In the genomic region with DNA sequence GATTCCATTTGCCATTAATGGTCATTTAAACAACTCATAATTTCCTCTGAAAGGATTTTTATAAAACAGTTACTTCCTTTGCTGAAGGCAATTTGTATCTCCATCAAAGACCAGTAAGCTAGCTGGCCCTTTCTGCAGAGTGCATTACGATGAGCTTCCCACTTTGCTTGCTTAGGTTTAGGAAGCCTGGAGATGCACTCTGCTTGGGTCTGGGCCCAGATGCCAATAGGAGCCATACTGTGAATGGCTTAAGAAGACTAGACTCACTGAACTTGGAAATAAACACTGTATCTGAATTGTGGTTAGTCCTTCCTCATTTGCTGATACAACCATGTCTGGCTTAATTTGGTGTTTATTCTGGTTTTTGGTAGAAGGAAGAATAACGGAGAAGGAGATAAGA, we compare ENCODE assay signal across 14 cellular contexts. TPM values are rescaled to one million over a fixed set of nuclear protein-coding genes. Genes with fewer than 3 reads are reported as not detected.
A peak's percentile ranks its signal among the peaks of the same experiment; 100 is the strongest.
DNase-seq lines count a peak whose midpoint lies in the region; ATAC-seq and TF ChIP-seq lines count a peak whose summit lies in the region.
"Had no signal": no experiment of that assay in that cellular context is flagged by ENCODE, and none has a peak within 500 bp of the region (broad histone marks: within the 10 kb centered on the region; RNA-seq: fewer than 3 reads in every experiment).

No MANE protein-coding gene starts in this region.

- no peak for TF ChIP-seq CTCF in Loucy (conservative IDR thresholded peaks at IDR 0.05; ENCODE audit: low read length)
- no peak for TF ChIP-seq CTCF in neural progenitor cell (IDR thresholded peaks at IDR 0.05)
- no peak for TF ChIP-seq CTCF in esophagus squamous epithelium (IDR thresholded peaks at IDR 0.05)

- H3K4me3 ChIP-seq in Loucy (ENCODE audit: low read length, poor library complexity, severe bottlenecking) (no peak overlapping the region), neural progenitor cell (no peak overlapping the region), esophagus squamous epithelium (no peak overlapping the region)

- H4K20me1 ChIP-seq in Loucy (ENCODE audit: insufficient read depth, low read length, poor library complexity, severe bottlenecking): no peaks in the 10 kb centered on the region
- H4K20me1 ChIP-seq in neural progenitor cell (ENCODE audit: low read depth): no peaks in the 10 kb centered on the region

- H3K27me3 Mint-ChIP-seq in activated CD4-positive, alpha-beta T cell treated with anti-CD3 and anti-CD28 coated beads, Interleukin-2, amount 10 ng/mL, durations not matched to agents 7 days and 5 days: no peaks in the 10 kb centered on the region
- no peaks in the 10 kb centered on the region for H3K27me3 Mint-ChIP-seq in activated naive CD8-positive, alpha-beta T cell treated with anti-CD3 and anti-CD28 coated beads, Interleukin-2, amount 50 U/mL, for 24 hours
- H3K27me3 Mint-ChIP-seq in neural progenitor cell (ENCODE audit: insufficient read depth, low read depth): no peaks in the 10 kb centered on the region
- H3K27me3 Mint-ChIP-seq: dendritic cell treated with granulocyte-macrophage colony-stimulating factor and Interleukin-4, amounts not matched to agents 40 ng/mL and 50 ng/mL, for 4 days had no signal

- CTCF ChIA-PET in activated CD4-positive, alpha-beta T cell treated with anti-CD3 and anti-CD28 coated beads, Interleukin-2, amount 10 ng/mL, durations not matched to agents 7 days and 5 days (lab: Charles Lee): interaction anchor here (1.3 to 6.5 kb wide), 3 partner anchors 8 to 16 kb away, joined by 3 to 60 read pairs (median 8); no protein-coding TSS in a partner anchor

- H3K4me1 Mint-ChIP-seq in activated CD4-positive, alpha-beta T cell treated with anti-CD3 and anti-CD28 coated beads, Interleukin-2, amount 10 ng/mL, durations not matched to agents 7 days and 5 days: peaks cover 94% of the 10 kb centered on the region
- H3K4me1 Mint-ChIP-seq in activated naive CD8-positive, alpha-beta T cell treated with anti-CD3 and anti-CD28 coated beads, Interleukin-2, amount 50 U/mL, for 24 hours: peaks cover 98% of the 10 kb centered on the region
- peaks cover 12% of the 10 kb centered on the region for H3K4me1 Mint-ChIP-seq in neural progenitor cell

- H3K9me2 ChIP-seq in Loucy (replicated peaks; ENCODE audit: low read depth, low read length): no peaks in the 10 kb centered on the region

- peak overlapping the region; percentile 92 for H3K27ac Mint-ChIP-seq in activated CD4-positive, alpha-beta T cell treated with anti-CD3 and anti-CD28 coated beads, Interleukin-2, amount 10 ng/mL, durations not matched to agents 7 days and 5 days
- H3K27ac Mint-ChIP-seq in activated naive CD8-positive, alpha-beta T cell treated with anti-CD3 and anti-CD28 coated beads, Interleukin-2, amount 50 U/mL, for 24 hours: peak overlapping the region; percentile 65
- no peak overlapping the region for H3K27ac Mint-ChIP-seq in neural progenitor cell
- H3K27ac Mint-ChIP-seq: dendritic cell treated with granulocyte-macrophage colony-stimulating factor and Interleukin-4, amounts not matched to agents 40 ng/mL and 50 ng/mL, for 4 days had no signal

- H3K27ac ChIP-seq in neural progenitor cell (peak overlapping the region; percentile 69), esophagus squamous epithelium (no peak overlapping the region)

- H3K9me3 Mint-ChIP-seq in activated CD4-positive, alpha-beta T cell treated with anti-CD3 and anti-CD28 coated beads, Interleukin-2, amount 10 ng/mL, durations not matched to agents 7 days and 5 days: no peaks in the 10 kb centered on the region
- peaks cover 4% of the 10 kb centered on the region for H3K9me3 Mint-ChIP-seq in activated naive CD8-positive, alpha-beta T cell treated with anti-CD3 and anti-CD28 coated beads, Interleukin-2, amount 50 U/mL, for 24 hours
- H3K9me3 Mint-ChIP-seq in neural progenitor cell: no peaks in the 10 kb centered on the region
- H3K9me3 Mint-ChIP-seq: dendritic cell treated with granulocyte-macrophage colony-stimulating factor and Interleukin-4, amounts not matched to agents 40 ng/mL and 50 ng/mL, for 4 days had no signal

- no peak for ATAC-seq in activated naive CD8-positive, alpha-beta T cell treated with anti-CD3 and anti-CD28 coated beads, Interleukin-2, amount 50 U/mL, for 24 hours
- ATAC-seq: sciatic nerve had no signal

- TF ChIP-seq POLR2A in esophagus squamous epithelium (IDR thresholded peaks at IDR 0.05): no peak

- peaks cover 45% of the 10 kb centered on the region for H3K4me1 ChIP-seq in Loucy (ENCODE audit: insufficient read depth, low read length, poor library complexity, severe bottlenecking)
- H3K4me1 ChIP-seq in neural progenitor cell: peaks cover 35% of the 10 kb centered on the region
- peaks cover 0 to 20% (median 0%) of the 10 kb centered on the region in 3 donors for H3K4me1 ChIP-seq in esophagus squamous epithelium

- POLR2A ChIA-PET in activated CD4-positive, alpha-beta T cell treated with anti-CD3 and anti-CD28 coated beads, Interleukin-2, amount 10 ng/mL, durations not matched to agents 7 days and 5 days (lab: Charles Lee): no interaction called here

- peak overlapping the region; percentile 81 for H3K4me3 Mint-ChIP-seq in activated CD4-positive, alpha-beta T cell treated with anti-CD3 and anti-CD28 coated beads, Interleukin-2, amount 10 ng/mL, durations not matched to agents 7 days and 5 days
- peak overlapping the region; percentile 80 for H3K4me3 Mint-ChIP-seq in activated naive CD8-positive, alpha-beta T cell treated with anti-CD3 and anti-CD28 coated beads, Interleukin-2, amount 50 U/mL, for 24 hours
- H3K4me3 Mint-ChIP-seq in neural progenitor cell: no peak overlapping the region
- H3K4me3 Mint-ChIP-seq: dendritic cell treated with granulocyte-macrophage colony-stimulating factor and Interleukin-4, amounts not matched to agents 40 ng/mL and 50 ng/mL, for 4 days had no signal

- no peaks in the 10 kb centered on the region for H3K27me3 ChIP-seq in Loucy (ENCODE audit: insufficient read depth, low read length, poor library complexity, severe bottlenecking)
- no peaks in the 10 kb centered on the region for H3K27me3 ChIP-seq in neural progenitor cell
- no peaks in the 10 kb centered on the region for H3K27me3 ChIP-seq in esophagus squamous epithelium

- WGBS in esophagus squamous epithelium, 2 donors: 63 to 77% methylated on average over 2 of the region's 2 CpGs

- no peak overlapping the region for H3K9ac ChIP-seq in Loucy (ENCODE audit: low read depth, low read length, poor library complexity, severe bottlenecking)
- no peak overlapping the region for H3K9ac ChIP-seq in neural progenitor cell

- H2AFZ ChIP-seq in Loucy (ENCODE audit: low read length) (no peak overlapping the region), neural progenitor cell (replicated peaks) (no peak overlapping the region)

- H3K4me2 ChIP-seq in Loucy (ENCODE audit: low read depth, low read length, poor library complexity, severe bottlenecking) (peak overlapping the region; percentile 66), neural progenitor cell (peak overlapping the region; percentile 59)

- DNase-seq in activated CD4-positive, alpha-beta T cell treated with anti-CD3 and anti-CD28 coated beads, Interleukin-2, amount 10 ng/mL, durations not matched to agents 7 days and 5 days: no peak
- no peak for DNase-seq in activated CD4-positive, alpha-beta T cell treated with anti-CD3 and anti-CD28 coated beads, Interleukin-2, amount 50 U/mL, for 4 hours
- no peak for DNase-seq in activated naive CD8-positive, alpha-beta T cell treated with anti-CD3 and anti-CD28 coated beads, Interleukin-2, amount 50 U/mL, for 24 hours
- DNase-seq in neural progenitor cell (ENCODE audit: low spot score) (no peak), hypothalamus (lab: John Stamatoyannopoulos, UW) (no peak), iPS-NIHi11 (ENCODE audit: low spot score) (no peak), esophagus squamous epithelium (lab: John Stamatoyannopoulos, UW) (no peak)
- DNase-seq: activated CD8-positive, alpha-beta memory T cell treated with anti-CD3 and anti-CD28 coated beads, Interleukin-2, amount 50 U/mL, for 48 hours; aorta; SHP77; stimulated activated CD4-positive, alpha-beta T cell treated with anti-CD3 and anti-CD28 coated beads, Interleukin-4, amount 100 ng/mL, for 4 hours had no signal

- H3K79me2 ChIP-seq in Loucy (ENCODE audit: insufficient read depth, low read length) (no peaks in the 10 kb centered on the region), neural progenitor cell (ENCODE audit: low read depth) (no peaks in the 10 kb centered on the region)

- H3F3A ChIP-seq in Loucy (ENCODE audit: low read depth) (peaks cover 3% of the 10 kb centered on the region), neural progenitor cell (ENCODE audit: low read depth) (peaks cover 32% of the 10 kb centered on the region)

- H3K9me3 ChIP-seq in Loucy (ENCODE audit: insufficient read depth, low read depth, low read length) (no peaks in the 10 kb centered on the region), neural progenitor cell (ENCODE audit: low read depth) (no peaks in the 10 kb centered on the region), esophagus squamous epithelium (no peaks in the 10 kb centered on the region)

- peaks cover 85% of the 10 kb centered on the region for H3K36me3 Mint-ChIP-seq in activated CD4-positive, alpha-beta T cell treated with anti-CD3 and anti-CD28 coated beads, Interleukin-2, amount 10 ng/mL, durations not matched to agents 7 days and 5 days (ENCODE audit: low read depth)
- peaks cover 65% of the 10 kb centered on the region for H3K36me3 Mint-ChIP-seq in activated naive CD8-positive, alpha-beta T cell treated with anti-CD3 and anti-CD28 coated beads, Interleukin-2, amount 50 U/mL, for 24 hours (ENCODE audit: low read depth)
- H3K36me3 Mint-ChIP-seq in neural progenitor cell: peaks cover 25% of the 10 kb centered on the region

- peaks cover 23% of the 10 kb centered on the region; the same call in 1 of the 2 replicates for H3K36me3 ChIP-seq in Loucy (ENCODE audit: insufficient read depth, low read length)
- H3K36me3 ChIP-seq in neural progenitor cell: peaks cover 5% of the 10 kb centered on the region
- H3K36me3 ChIP-seq in esophagus squamous epithelium: peaks cover 0 to 66% (median 0%) of the 10 kb centered on the region in 3 donors

- intact Hi-C loops in esophagus squamous epithelium (cut with DNase I): no loop called here

RNA-seq across cellular contexts. Expression of a gene that starts 38.0 kb away (rescaled TPM):
- total RNA-seq in activated CD4-positive, alpha-beta T cell treated with anti-CD3 and anti-CD28 coated beads, Interleukin-2, amount 10 ng/mL, durations not matched to agents 7 days and 5 days: 10 to 100 TPM; 64.0 to 70.4 TPM
- total RNA-seq in neural progenitor cell (ENCODE audit: low replicate concordance) (18.1 and 28.7 TPM in 2 replicates), esophagus squamous epithelium (10 to 100 TPM in 3 of 4 donors, 1 to 10 TPM in 1; 8.0 to 17.2 (median 15.4) TPM)

RNA-seq across cellular contexts. Expression of a gene that starts 38.3 kb away (rescaled TPM):
- 10 to 100 TPM; 12.6 to 14.4 TPM for total RNA-seq in activated CD4-positive, alpha-beta T cell treated with anti-CD3 and anti-CD28 coated beads, Interleukin-2, amount 10 ng/mL, durations not matched to agents 7 days and 5 days
- 23.0 and 31.2 TPM in 2 replicates for total RNA-seq in neural progenitor cell (ENCODE audit: low replicate concordance)
- total RNA-seq in esophagus squamous epithelium: 10 to 100 TPM in 2 of 4 donors, 1 to 10 TPM in 2; 2.8 to 21.9 (median 10.0) TPM
